Comparison of ENCODE assay signal across 8 cellular contexts in the genomic region with DNA sequence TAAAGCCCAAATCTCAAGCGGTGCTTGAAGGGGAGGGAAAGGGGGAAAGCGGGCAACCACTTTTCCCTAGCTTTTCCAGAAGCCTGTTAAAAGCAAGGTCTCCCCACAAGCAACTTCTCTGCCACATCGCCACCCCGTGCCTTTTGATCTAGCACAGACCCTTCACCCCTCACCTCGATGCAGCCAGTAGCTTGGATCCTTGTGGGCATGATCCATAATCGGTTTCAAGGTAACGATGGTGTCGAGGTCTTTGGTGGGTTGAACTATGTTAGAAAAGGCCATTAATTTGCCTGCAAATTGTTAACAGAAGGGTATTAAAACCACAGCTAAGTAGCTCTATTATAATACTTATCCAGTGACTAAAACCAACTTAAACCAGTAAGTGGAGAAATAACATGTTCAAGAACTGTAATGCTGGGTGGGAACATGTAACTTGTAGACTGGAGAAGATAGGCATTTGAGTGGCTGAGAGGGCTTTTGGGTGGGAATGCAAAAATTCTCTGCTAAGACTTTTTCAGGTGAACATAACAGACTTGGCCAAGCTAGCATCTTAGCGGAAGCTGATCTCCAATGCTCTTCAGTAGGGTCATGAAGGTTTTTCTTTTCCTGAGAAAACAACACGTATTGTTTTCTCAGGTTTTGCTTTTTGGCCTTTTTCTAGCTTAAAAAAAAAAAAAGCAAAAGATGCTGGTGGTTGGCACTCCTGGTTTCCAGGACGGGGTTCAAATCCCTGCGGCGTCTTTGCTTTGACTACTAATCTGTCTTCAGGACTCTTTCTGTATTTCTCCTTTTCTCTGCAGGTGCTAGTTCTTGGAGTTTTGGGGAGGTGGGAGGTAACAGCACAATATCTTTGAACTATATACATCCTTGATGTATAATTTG. TPM values are rescaled to one million over a fixed set of nuclear protein-coding genes. Genes with fewer than 3 reads are reported as not detected.
A peak's percentile ranks its signal among the peaks of the same experiment; 100 is the strongest.
DNase-seq lines count a peak whose midpoint lies in the region; ATAC-seq and TF ChIP-seq lines count a peak whose summit lies in the region.

No MANE protein-coding gene starts in this region.

- ATAC-seq in HG03039 (IDR thresholded peaks at IDR 0.05; ENCODE audit: unreplicated experiment): no peak

- H3K4me1 Mint-ChIP-seq in glutamatergic neuron (ENCODE audit: low read depth, unreplicated experiment): peaks cover 23% of the 10 kb centered on the region

- H3K4me2 ChIP-seq in GM23248 (ENCODE audit: unreplicated experiment) (peak overlapping the region; percentile 97), SU-DHL-6 (ENCODE audit: low read depth, low read length, poor library complexity, severe bottlenecking) (peak overlapping the region; percentile 86), skeletal muscle satellite cell (ENCODE audit: low read length) (peak overlapping the region; percentile 76)

- peak; percentile 53 for DNase-seq in GM23248
- no peak for DNase-seq in glutamatergic neuron
- DNase-seq in kidney glomerular epithelial cell (lab: John Stamatoyannopoulos, UW): no peak
- no peak for DNase-seq in stimulated activated CD4-positive, alpha-beta T cell treated with anti-CD3 and anti-CD28 coated beads, Interleukin-2, amount 100 ng/mL, for 24 hours
- DNase-seq in activated T-cell treated with anti-CD3 and anti-CD28 coated beads, Interleukin-2, amount 50 U/mL, for 48 hours: no peak

- H3K9me2 ChIP-seq in GM23248 (ENCODE audit: insufficient read depth): no peaks in the 10 kb centered on the region
- H3K9me2 ChIP-seq in SU-DHL-6 (replicated peaks; ENCODE audit: insufficient read depth, low read length): no peaks in the 10 kb centered on the region

- H2AFZ ChIP-seq in GM23248 (no peak overlapping the region), SU-DHL-6 (ENCODE audit: low read depth, low read length, severe bottlenecking) (no peak overlapping the region)

- H3K9me3 Mint-ChIP-seq in glutamatergic neuron (ENCODE audit: unreplicated experiment): peaks cover 45% of the 10 kb centered on the region

- H3K4me3 ChIP-seq in GM23248 (peak overlapping the region; percentile 98), SU-DHL-6 (ENCODE audit: insufficient read depth, low read length, poor library complexity, severe bottlenecking) (no peak overlapping the region), skeletal muscle satellite cell (ENCODE audit: low read length) (peak overlapping the region; percentile 88)

- H3K27ac Mint-ChIP-seq in glutamatergic neuron (ENCODE audit: unreplicated experiment): peak overlapping the region; percentile 53

- H3K27ac ChIP-seq in GM23248 (peak overlapping the region; percentile 100), SU-DHL-6 (ENCODE audit: low read depth, low read length) (peak overlapping the region; percentile 98)

- peaks cover 89% of the 10 kb centered on the region for H3K79me2 ChIP-seq in GM23248 (ENCODE audit: insufficient read depth)
- H3K79me2 ChIP-seq in SU-DHL-6 (ENCODE audit: insufficient read depth, low read length): peaks cover 49% of the 10 kb centered on the region

- H4K20me1 ChIP-seq in GM23248 (ENCODE audit: insufficient read depth) (peaks cover 55% of the 10 kb centered on the region), SU-DHL-6 (ENCODE audit: low read depth, low read length) (peaks cover 50% of the 10 kb centered on the region)

- in situ Hi-C loops in GM23248 (cut with MboI): no loop called here

- TF ChIP-seq CTCF in SU-DHL-6 (IDR thresholded peaks at IDR 0.05; ENCODE audit: insufficient read depth, low read length, poor library complexity, severe bottlenecking): no peak
- TF ChIP-seq CTCF in glutamatergic neuron (IDR thresholded peaks at IDR 0.05; ENCODE audit: partially characterized antibody, unreplicated experiment): no peak

- H3F3A ChIP-seq in GM23248 (ENCODE audit: insufficient read depth) (peaks cover 79% of the 10 kb centered on the region), SU-DHL-6 (ENCODE audit: insufficient read depth) (peaks cover 85% of the 10 kb centered on the region)

- no peaks in the 10 kb centered on the region for H3K4me1 ChIP-seq in GM23248 (ENCODE audit: insufficient read depth)
- peaks cover 9% of the 10 kb centered on the region for H3K4me1 ChIP-seq in skeletal muscle satellite cell (ENCODE audit: control insufficient read depth, insufficient read depth, low read length)

- H3K36me3 Mint-ChIP-seq in glutamatergic neuron (ENCODE audit: unreplicated experiment): peaks cover 30% of the 10 kb centered on the region

- 11 to 14% methylated on average over 13 of the region's 13 CpGs for WGBS in GM23248 (ENCODE audit: low coverage in 1 of 2, low lambda C conversion rate in 2 of 2, missing lambda C conversion rate in 2 of 2), 2 experiments

- H3K9ac ChIP-seq in GM23248 (peak overlapping the region; percentile 100), SU-DHL-6 (ENCODE audit: low read length) (no peak overlapping the region), skeletal muscle satellite cell (ENCODE audit: low read depth, low read length) (peak overlapping the region; percentile 96)

- peaks cover 24% of the 10 kb centered on the region for H3K27me3 Mint-ChIP-seq in glutamatergic neuron (ENCODE audit: unreplicated experiment)

- H3K27me3 ChIP-seq in GM23248 (replicated peaks; ENCODE audit: insufficient read depth): no peaks in the 10 kb centered on the region
- H3K27me3 ChIP-seq in SU-DHL-6 (ENCODE audit: low read length): no peaks in the 10 kb centered on the region
- no peaks in the 10 kb centered on the region for H3K27me3 ChIP-seq in skeletal muscle satellite cell (ENCODE audit: control insufficient read depth, insufficient read depth, low read length)

- H3K4me3 Mint-ChIP-seq in glutamatergic neuron (ENCODE audit: unreplicated experiment): no peak overlapping the region

- H3K9me3 ChIP-seq in GM23248 (ENCODE audit: low read depth): no peaks in the 10 kb centered on the region
- H3K9me3 ChIP-seq in SU-DHL-6 (ENCODE audit: insufficient read depth, low read length): no peaks in the 10 kb centered on the region
- H3K9me3 ChIP-seq in skeletal muscle satellite cell (replicated peaks; ENCODE audit: low read length): no peaks in the 10 kb centered on the region

- peaks cover 58% of the 10 kb centered on the region for H3K36me3 ChIP-seq in GM23248 (ENCODE audit: low read depth)
- H3K36me3 ChIP-seq in SU-DHL-6 (ENCODE audit: low read length): peaks cover 57% of the 10 kb centered on the region
- H3K36me3 ChIP-seq in skeletal muscle satellite cell (ENCODE audit: insufficient read depth, low read length): peaks cover 59% of the 10 kb centered on the region

RNA-seq across cellular contexts. Expression of a gene that starts 6.8 kb away (rescaled TPM):
- total RNA-seq in GM23248 (2014; rRNA removed; shearing (Covaris generic)): 2,638 and 3,272 TPM in 2 replicates
- polyA plus RNA-seq in GM23248 (2016; fragmentation: Nextera tagmentation; extraction: Ambion mirVana): 7,376 and 13,207 TPM in 2 replicates
- total RNA-seq in glutamatergic neuron (ENCODE audit: unreplicated experiment): 18,218 TPM
- 6,738 and 7,377 TPM in 2 replicates for total RNA-seq in skeletal muscle satellite cell (2012; rRNA removed)

RNA-seq across cellular contexts. Expression of a gene that starts 19.2 kb away (rescaled TPM):
- total RNA-seq in GM23248 (2014; rRNA removed; shearing (Covaris generic)): 115 and 133 TPM in 2 replicates
- 90.7 and 98.6 TPM in 2 replicates for polyA plus RNA-seq in GM23248 (2016; fragmentation: Nextera tagmentation; extraction: Ambion mirVana)
- total RNA-seq in glutamatergic neuron (ENCODE audit: unreplicated experiment): 80.0 TPM
- 92.8 and 102 TPM in 2 replicates for total RNA-seq in skeletal muscle satellite cell (2012; rRNA removed)

RNA-seq across cellular contexts. Expression of a gene that starts 52.5 kb away (rescaled TPM):
- 98.4 and 112 TPM in 2 replicates for total RNA-seq in GM23248 (2014; rRNA removed; shearing (Covaris generic))
- 36.5 and 39.6 TPM in 2 replicates for polyA plus RNA-seq in GM23248 (2016; fragmentation: Nextera tagmentation; extraction: Ambion mirVana)
- total RNA-seq in glutamatergic neuron (ENCODE audit: unreplicated experiment): 2.5 TPM
- 40.0 and 50.7 TPM in 2 replicates for total RNA-seq in skeletal muscle satellite cell (2012; rRNA removed)

Comparison
In these comparisons a context has a peak if more than half of its experiments do, and no peak if none do; other contexts are left out.
1. RNA of a gene that starts 52.5 kb away (total RNA-seq): 98.4 to 112 TPM in GM23248; 2.5 TPM in glutamatergic neuron (single experiment); every median in the first group is over 10 times any median in the second.
2. Peak in every context shown above with its lines, with median percentiles within 50 percentile points of each other: H3K4me2 ChIP-seq.